ENCODE assay signal across 8 cellular contexts in genomic region chr22:19986410-19987341, GRCh38. TPM values are rescaled to one million over a fixed set of nuclear protein-coding genes. Genes with fewer than 3 reads are reported as not detected.
DNase-seq lines count a peak whose midpoint lies in the region; ATAC-seq and TF ChIP-seq lines count a peak whose summit lies in the region.

No MANE protein-coding gene starts in this region.

- TSS peak; percentile 49 for BruUV-seq in Calu3 (replicated peaks; lab: Mats Ljungman, UMichigan)

- DNase-seq in Calu3 = peak; percentile 88
- peak; percentile 41 to 52 for DNase-seq in NOMO-1 (lab: John Stamatoyannopoulos, UW; ENCODE audit: unreplicated experiment in 2 of 2)
- DNase-seq in activated T-cell treated with anti-CD3 and anti-CD28 coated beads for 48 hours (ENCODE audit: low read depth) = peak; percentile 70
- DNase-seq in epithelial cell of prostate (ENCODE audit: low read depth, low spot score) = no peak
- DNase-seq in mucosa of descending colon = peak; percentile 78 to 88 (median 85)
- DNase-seq in stimulated activated CD8-positive, alpha-beta memory T cell treated with anti-CD3 and anti-CD28 coated beads, Interleukin-4, amount 100 ng/mL, for 1 hour (ENCODE audit: low read depth in 2 of 2, low spot score in 1 of 2) = peak; percentile 23 to 35

- H3K4me1 ChIP-seq in mucosa of descending colon (ENCODE audit: low read depth) = peaks cover 11% of the 10 kb centered on the region

- H3K27ac ChIP-seq in epithelial cell of prostate = peak overlapping the region; percentile 42

- ATAC-seq in HG02870 (IDR thresholded peaks at IDR 0.05; ENCODE audit: unreplicated experiment) (peak; percentile 42), mucosa of descending colon (peak; percentile 97), HG02763 (IDR thresholded peaks at IDR 0.05; ENCODE audit: unreplicated experiment) (no peak)

- H3K4me3 Mint-ChIP-seq in Calu3 (ENCODE audit: low read depth, unreplicated experiment) = peak overlapping the region; percentile 69

- H3K27me3 Mint-ChIP-seq in Calu3 (ENCODE audit: unreplicated experiment) = no peaks in the 10 kb centered on the region

- intact Hi-C loops in Calu3 (cut with micrococcal nuclease; ENCODE audit: unreplicated experiment) = no loop called here
- intact Hi-C loops in mucosa of descending colon (cut with DNase I, micrococcal nuclease) = no loop called here

- CTCF ChIA-PET in Calu3 (lab: Charles Lee) = interaction anchor here (0.6 to 1.4 kb wide), 7 partner anchors 12 to 81 kb away, joined by 3 to 7 read pairs (median 3); no protein-coding TSS in a partner anchor

- H3K36me3 Mint-ChIP-seq in Calu3 (ENCODE audit: insufficient read depth, unreplicated experiment) = peaks cover 27% of the 10 kb centered on the region

- peaks cover 16% of the 10 kb centered on the region for H3K4me1 Mint-ChIP-seq in Calu3 (ENCODE audit: low read depth, unreplicated experiment)

- H3K9me3 Mint-ChIP-seq in Calu3 (ENCODE audit: low read depth, unreplicated experiment) = no peaks in the 10 kb centered on the region

- H3K36me3 ChIP-seq in mucosa of descending colon (ENCODE audit: low read depth) = no peaks in the 10 kb centered on the region

- no peaks in the 10 kb centered on the region for H3K9me3 ChIP-seq in mucosa of descending colon

- H3K27ac Mint-ChIP-seq in Calu3 (ENCODE audit: unreplicated experiment) = no peak overlapping the region

- TF ChIP-seq CTCF in Calu3 (IDR thresholded peaks at IDR 0.05; ENCODE audit: unreplicated experiment) (no peak), mucosa of descending colon (IDR thresholded peaks at IDR 0.05) (no peak)

- H3K4me3 ChIP-seq in mucosa of descending colon = peak overlapping the region; percentile 26

RNA-seq across cellular contexts. Expression of gene ARVCF, which starts 29.9 kb away (rescaled TPM):
- total RNA-seq in Calu3 (2022) (19.7 and 21.7 TPM in 2 replicates), mucosa of descending colon (10 to 100 TPM; 11.2 to 15.3 (median 15.1) TPM)

RNA-seq across cellular contexts. Expression of gene TANGO2, which starts 34.2 kb away (rescaled TPM):
- total RNA-seq in Calu3 (2022) = 33.5 and 41.4 TPM in 2 replicates
- 10 to 100 TPM; 17.5 to 29.7 (median 27.6) TPM for total RNA-seq in mucosa of descending colon

RNA-seq across cellular contexts. Expression of gene TXNRD2, which starts 45.1 kb away (rescaled TPM):
- total RNA-seq in Calu3 (2022) (33.7 and 36.3 TPM in 2 replicates), mucosa of descending colon (10 to 100 TPM; 20.9 to 23.6 (median 22.6) TPM)

RNA-seq across cellular contexts. Expression of gene COMT, which starts 45.1 kb away (rescaled TPM):
- 165 and 170 TPM in 2 replicates for total RNA-seq in Calu3 (2022)
- total RNA-seq in mucosa of descending colon = 10 to 100 TPM; 61.2 to 88.7 (median 70.7) TPM
